8 cellular contexts compared by ENCODE assay signal in genomic region chrX:119468930-119469635, GRCh38. TPM values are rescaled to one million over a fixed set of nuclear protein-coding genes. Genes with fewer than 3 reads are reported as not detected.
DNase-seq lines count a peak whose midpoint lies in the region; ATAC-seq and TF ChIP-seq lines count a peak whose summit lies in the region.

No MANE protein-coding gene starts in this region.

- peak; percentile 58 for TF ChIP-seq POLR2A in GM19099 (IDR thresholded peaks at IDR 0.05; ENCODE audit: extremely low read depth, insufficient read length, low read depth)

- DNase-seq in BE2C (peak; percentile 87), NCI-H524 (lab: John Stamatoyannopoulos, UW) (peak; percentile 63 to 86), dermis microvascular lymphatic vessel endothelial cell (ENCODE audit: low read depth in 2 of 2) (peak; percentile 55 to 82), lower lobe of right lung (peak; percentile 94)
- DNase-seq in activated CD4-positive, alpha-beta T cell treated with anti-CD3 and anti-CD28 coated beads, Interleukin-2, amount 50 U/mL, for 4 hours, result peak; percentile 81 to 82
- DNase-seq in stimulated activated CD4-positive, alpha-beta T cell treated with anti-CD3 and anti-CD28 coated beads, TNF-alpha, amount 100 ng/mL, for 1 hour (ENCODE audit: low read depth in 3 of 3, low spot score in 1 of 3), result peak; percentile 64 to 80 (median 69)

- H3K9me3 ChIP-seq in BE2C, result no peaks in the 10 kb centered on the region
- H3K9me3 ChIP-seq in lower lobe of right lung, result no peaks in the 10 kb centered on the region

- H3K4me1 ChIP-seq in BE2C (no peaks in the 10 kb centered on the region), lower lobe of right lung (peaks cover 9% of the 10 kb centered on the region)

- TF ChIP-seq CTCF in BE2C (IDR thresholded peaks at IDR 0.05; ENCODE audit: low read depth, low read length) (peak; percentile 46), lower lobe of right lung (IDR thresholded peaks at IDR 0.05) (peak; percentile 77)

- peak; percentile 68 for ATAC-seq in HG03378 (IDR thresholded peaks at IDR 0.05; ENCODE audit: unreplicated experiment)
- peak; percentile 91 to 96 for ATAC-seq in lower lobe of right lung

- intact Hi-C loops in lower lobe of right lung (cut with DNase I), result no loop called here

- H3K27me3 ChIP-seq in BE2C, result no peaks in the 10 kb centered on the region
- H3K27me3 ChIP-seq in lower lobe of right lung (ENCODE audit: low read depth), result no peaks in the 10 kb centered on the region

- H3K36me3 ChIP-seq in BE2C, result peaks cover 22% of the 10 kb centered on the region
- H3K36me3 ChIP-seq in lower lobe of right lung, result peaks cover 19% of the 10 kb centered on the region

- H3K27ac ChIP-seq in lower lobe of right lung, result peak overlapping the region; percentile 96

- H3K4me3 ChIP-seq in BE2C (ENCODE audit: low read depth, low read length) (peak overlapping the region; percentile 76), lower lobe of right lung (peak overlapping the region; percentile 81)

RNA-seq across cellular contexts. Expression of gene SLC25A5, which starts 0.8 kb away (rescaled TPM):
- 935 TPM for polyA plus RNA-seq in BE2C (2012; ENCODE audit: insufficient read depth, insufficient read length, low read depth)
- total RNA-seq in dermis microvascular lymphatic vessel endothelial cell (255 and 256 TPM in 2 replicates), lower lobe of right lung (334 TPM)

Comparison
In these comparisons a context has a peak if more than half of its experiments do, and no peak if none do; other contexts are left out.
1. Peak in every context shown above with its lines: DNase-seq, ATAC-seq, H3K4me3 ChIP-seq and H3K27ac ChIP-seq.